Comparison of ENCODE assay signal across 8 cellular contexts in genomic region chr2:43293744-43294695, GRCh38.
DNase-seq lines count a peak whose midpoint lies in the region; ATAC-seq and TF ChIP-seq lines count a peak whose summit lies in the region.

No MANE protein-coding gene starts in this region.

- H2AK5ac ChIP-seq in mesendoderm (ENCODE audit: low read length) = no peak overlapping the region

- no peak overlapping the region for H2BK5ac ChIP-seq in mesendoderm (ENCODE audit: low read length)

- no peak overlapping the region for H3K27ac Mint-ChIP-seq in CD8-positive, alpha-beta T cell

- H2AFZ ChIP-seq in mammary epithelial cell (ENCODE audit: low read depth, low read length) = no peak overlapping the region

- no peaks in the 10 kb centered on the region for H3K4me1 ChIP-seq in CD8-positive, alpha-beta T cell (ENCODE audit: insufficient read depth, low read length)
- H3K4me1 ChIP-seq in SJCRH30 (peaks cover 16% of the 10 kb centered on the region), mammary epithelial cell (ENCODE audit: insufficient read depth, low read length) (peaks cover 15% of the 10 kb centered on the region), mesendoderm (ENCODE audit: control insufficient read depth, low read depth, low read length) (no peaks in the 10 kb centered on the region), tibial artery (peaks cover 0 to 16% (median 11%) of the 10 kb centered on the region in 4 donors)

- H3K36me3 Mint-ChIP-seq in CD8-positive, alpha-beta T cell = peaks cover 50% of the 10 kb centered on the region

- H3K27me3 Mint-ChIP-seq in CD8-positive, alpha-beta T cell (ENCODE audit: low read depth) = no peaks in the 10 kb centered on the region

- peak in 4 of 7 experiments; percentile 7 to 48 (median 34) for DNase-seq in CD8-positive, alpha-beta T cell
- peak; percentile 64 for DNase-seq in GM19240 (ENCODE audit: insufficient read length, low spot score)
- peak; percentile 54 to 75 for DNase-seq in SJCRH30
- peak; percentile 97 for DNase-seq in mammary epithelial cell
- peak; percentile 70 for DNase-seq in mesendoderm
- DNase-seq in tibial artery = peak in 1 of 2 donors; percentile 71
- no peak for DNase-seq in NCI-H1105 treated with DMSO at 0.1 percent for 48 hours (lab: John Stamatoyannopoulos, UW)

- no peak overlapping the region for H3K4ac ChIP-seq in mesendoderm (ENCODE audit: low read depth, low read length)

- H3K4me1 Mint-ChIP-seq in CD8-positive, alpha-beta T cell (ENCODE audit: low read depth) = peaks cover 14% of the 10 kb centered on the region

- no peak overlapping the region for H3K9ac ChIP-seq in mammary epithelial cell (ENCODE audit: insufficient read depth, low read length)
- H3K9ac ChIP-seq in mesendoderm (ENCODE audit: low read length) = no peak overlapping the region

- no peak for TF ChIP-seq CTCF in CD8-positive, alpha-beta T cell (IDR thresholded peaks at IDR 0.05)
- TF ChIP-seq CTCF in mammary epithelial cell (conservative IDR thresholded peaks at IDR 0.05 in 1 of 2, IDR thresholded peaks at IDR 0.05 in 1 of 2; ENCODE audit: extremely low read depth in 1 of 2, insufficient read depth in 1 of 2, low read depth in 1 of 2, low read length in 2 of 2) (no peak), tibial artery (IDR thresholded peaks at IDR 0.05) (no peak)

- peak; percentile 80 for ATAC-seq in CD8-positive, alpha-beta T cell
- ATAC-seq in HG03196 (IDR thresholded peaks at IDR 0.05; ENCODE audit: unreplicated experiment) = peak; percentile 97

- H4K8ac ChIP-seq in mesendoderm (ENCODE audit: low read depth, low read length) = no peak overlapping the region

- H3K27ac ChIP-seq in CD8-positive, alpha-beta T cell (ENCODE audit: low read depth, low read length) = no peak overlapping the region
- peak overlapping the region; percentile 3; the same call in 1 of the 2 replicates for H3K27ac ChIP-seq in SJCRH30
- H3K27ac ChIP-seq in mammary epithelial cell (ENCODE audit: insufficient read depth, low read depth, low read length) = peak overlapping the region; percentile 56
- no peak overlapping the region for H3K27ac ChIP-seq in mesendoderm (ENCODE audit: low read depth, low read length)
- peak overlapping the region; percentile 80 for H3K27ac ChIP-seq in tibial artery

- WGBS in mammary epithelial cell (ENCODE audit: low coverage, missing lambda C conversion rate) = 54% methylated on average over 6 of the region's 6 CpGs
- WGBS in mesendoderm (ENCODE audit: extremely low coverage, insufficient coverage, low lambda C conversion rate) = no CpG with 5 or more reads among the region's 6 CpGs

- peak overlapping the region; percentile 4 for H3K4me2 ChIP-seq in mammary epithelial cell (ENCODE audit: insufficient read depth, low read depth, low read length)
- no peak overlapping the region for H3K4me2 ChIP-seq in mesendoderm (ENCODE audit: low read length)

- H3K9me3 Mint-ChIP-seq in CD8-positive, alpha-beta T cell = no peaks in the 10 kb centered on the region

- CTCF ChIA-PET in CD8-positive, alpha-beta T cell (lab: Charles Lee) = interaction anchor here (1.1 kb wide), 1 partner anchor 190 kb away, joined by 4 read pairs; no protein-coding TSS in a partner anchor
- CTCF ChIA-PET in mammary epithelial cell (lab: Charles Lee; ENCODE audit: low non-redundant PET) = no interaction called here

- no peak overlapping the region for H2BK15ac ChIP-seq in mesendoderm (replicated peaks; ENCODE audit: low read depth)

- dilution Hi-C loops in mammary epithelial cell (cut with HindIII; ENCODE audit: low sequenced_read_pairs) = no loop called here

- TSS peak; percentile 45 for BruUV-seq in mammary epithelial cell (replicated peaks; lab: Mats Ljungman, UMichigan)

- no peak overlapping the region for H3K4me3 Mint-ChIP-seq in CD8-positive, alpha-beta T cell

- no peak overlapping the region for H4K5ac ChIP-seq in mesendoderm (ENCODE audit: low read length)

- no peaks in the 10 kb centered on the region for H3K79me1 ChIP-seq in mesendoderm (ENCODE audit: low read length)

- no peaks in the 10 kb centered on the region for H4K20me1 ChIP-seq in mammary epithelial cell (ENCODE audit: insufficient read depth, low read length)

- no peak overlapping the region for H2BK120ac ChIP-seq in mesendoderm (ENCODE audit: low read depth, low read length)

- H3K9me3 ChIP-seq in CD8-positive, alpha-beta T cell (ENCODE audit: low read length) = no peaks in the 10 kb centered on the region
- no peaks in the 10 kb centered on the region for H3K9me3 ChIP-seq in SJCRH30 (replicated peaks)
- H3K9me3 ChIP-seq in mammary epithelial cell (replicated peaks; ENCODE audit: insufficient read depth, low read length) = no peaks in the 10 kb centered on the region
- no peaks in the 10 kb centered on the region for H3K9me3 ChIP-seq in tibial artery

- POLR2A ChIA-PET in CD8-positive, alpha-beta T cell (lab: Charles Lee) = no interaction called here

- in situ Hi-C loops in mammary epithelial cell (cut with MboI; ENCODE audit: low sequenced_read_pairs in 2 of 2) = no loop called here

- no peaks in the 10 kb centered on the region for H3K27me3 ChIP-seq in CD8-positive, alpha-beta T cell (ENCODE audit: insufficient read depth, low read length)
- H3K27me3 ChIP-seq in SJCRH30 (no peaks in the 10 kb centered on the region), mammary epithelial cell (ENCODE audit: insufficient read depth, low read length) (no peaks in the 10 kb centered on the region), mesendoderm (ENCODE audit: insufficient read depth, low read length, poor library complexity) (no peaks in the 10 kb centered on the region), tibial artery (no peaks in the 10 kb centered on the region)

- no peak overlapping the region for H3K56ac ChIP-seq in mesendoderm (ENCODE audit: low read length)

- no peak overlapping the region for H3K18ac ChIP-seq in mesendoderm (ENCODE audit: low read length)

- H3K36me3 ChIP-seq in CD8-positive, alpha-beta T cell (ENCODE audit: insufficient read depth, low read length) = peaks cover 7% of the 10 kb centered on the region
- H3K36me3 ChIP-seq in SJCRH30 (peaks cover 8% of the 10 kb centered on the region), mammary epithelial cell (ENCODE audit: insufficient read depth, low read length) (no peaks in the 10 kb centered on the region), mesendoderm (ENCODE audit: control insufficient read depth, insufficient read depth, low read length) (no peaks in the 10 kb centered on the region), tibial artery (peaks cover 0 to 14% (median 4%) of the 10 kb centered on the region in 3 donors)

- H3K23ac ChIP-seq in mesendoderm (ENCODE audit: low read length) = no peak overlapping the region

- H3K79me2 ChIP-seq in mammary epithelial cell (ENCODE audit: insufficient read depth, low read length) (no peaks in the 10 kb centered on the region), mesendoderm (ENCODE audit: control insufficient read depth, insufficient read depth, low read length) (no peaks in the 10 kb centered on the region)

- intact Hi-C loops in CD8-positive, alpha-beta T cell (cut with DNase I, micrococcal nuclease) = no loop called here
- intact Hi-C loops in mammary epithelial cell (cut with micrococcal nuclease) (no loop called here), tibial artery (cut with DNase I; ENCODE audit: low total_unique reads) (no loop called here)

- H3K4me3 ChIP-seq in CD8-positive, alpha-beta T cell (ENCODE audit: low read depth, low read length) = no peak overlapping the region
- H3K4me3 ChIP-seq in SJCRH30 (no peak overlapping the region), mammary epithelial cell (replicated peaks in 1 of 3; ENCODE audit: insufficient read depth in 1 of 3, low read depth in 2 of 3, low read length in 3 of 3) (no peak overlapping the region), mesendoderm (ENCODE audit: low read length) (no peak overlapping the region), tibial artery (no peak overlapping the region)

Comparison
In these comparisons a context has a peak if more than half of its experiments do, and no peak if none do; other contexts are left out.
1. H3K27ac ChIP-seq: peak in SJCRH30 (single experiment), mammary epithelial cell (single experiment) and tibial artery (2 of 2); none in CD8-positive, alpha-beta T cell (single experiment) and mesendoderm (single experiment).